ENCODE assay signal across 9 cellular contexts in genomic region chr5:150263801-150264621, GRCh38. TPM values are rescaled to one million over a fixed set of nuclear protein-coding genes. Genes with fewer than 3 reads are reported as not detected.
A peak's percentile ranks its signal among the peaks of the same experiment; 100 is the strongest.
DNase-seq lines count a peak whose midpoint lies in the region; ATAC-seq, FAIRE-seq and TF ChIP-seq lines count a peak whose summit lies in the region.
"Had no signal": no experiment of that assay in that cellular context is flagged by ENCODE, and none has a peak within 500 bp of the region (broad histone marks: within the 10 kb centered on the region; RNA-seq: fewer than 3 reads in every experiment).

No MANE protein-coding gene starts in this region.

- no peak overlapping the region for H3K27ac ChIP-seq in A673 (ENCODE audit: low read depth, low read length, poor library complexity, severe bottlenecking)
- H3K27ac ChIP-seq in astrocyte (ENCODE audit: low read depth, low read length): peak overlapping the region; percentile 9
- H3K27ac ChIP-seq: parathyroid adenoma had no signal

- peak overlapping the region; percentile 75 for H3K4me2 ChIP-seq in astrocyte (ENCODE audit: low read length)

- POLR2A ChIA-PET in A673 (lab: Charles Lee; ENCODE audit: low non-redundant PET) (interaction anchor here (0.6 kb wide), 1 partner anchor 1017 kb away, joined by 3 read pairs; no protein-coding TSS in a partner anchor), Caco-2 (lab: Charles Lee) (no interaction called here)

- peak; percentile 98 for FAIRE-seq in astrocyte (lab: Jason Lieb, UNC)

- BruUV-seq in A673 (replicated peaks; lab: Mats Ljungman, UMichigan): no TSS peak
- no TSS peak for BruUV-seq in Caco-2 (replicated peaks; lab: Mats Ljungman, UMichigan)

- no peaks in the 10 kb centered on the region for H3K79me2 ChIP-seq in astrocyte (ENCODE audit: insufficient read depth, low read length)
- H3K79me2 ChIP-seq: parathyroid adenoma had no signal

- H3K4me1 Mint-ChIP-seq in astrocyte (ENCODE audit: low read depth, unreplicated experiment) (peaks cover 34% of the 10 kb centered on the region), Caco-2 (ENCODE audit: low read depth, unreplicated experiment) (no peaks in the 10 kb centered on the region)

- H3K36me3 Mint-ChIP-seq in astrocyte (ENCODE audit: low read depth, unreplicated experiment) (no peaks in the 10 kb centered on the region), Caco-2 (ENCODE audit: insufficient read depth, unreplicated experiment) (no peaks in the 10 kb centered on the region)

- H3K27me3 Mint-ChIP-seq in astrocyte (ENCODE audit: low read depth, unreplicated experiment) (peaks cover 4% of the 10 kb centered on the region), Caco-2 (ENCODE audit: insufficient read depth, unreplicated experiment) (no peaks in the 10 kb centered on the region)

- no peaks in the 10 kb centered on the region for H3K36me3 ChIP-seq in A673 (ENCODE audit: insufficient read depth, low read length, poor library complexity, severe bottlenecking)
- no peaks in the 10 kb centered on the region for H3K36me3 ChIP-seq in astrocyte (ENCODE audit: insufficient read depth, low read length)
- no peaks in the 10 kb centered on the region for H3K36me3 ChIP-seq in kidney epithelial cell (ENCODE audit: control insufficient read depth, insufficient read depth, low read length)
- H3K36me3 ChIP-seq in Caco-2 (ENCODE audit: control insufficient read depth, insufficient read depth, low read length): no peaks in the 10 kb centered on the region

- H3K27ac Mint-ChIP-seq in astrocyte (ENCODE audit: unreplicated experiment): no peak overlapping the region
- H3K27ac Mint-ChIP-seq in Caco-2 (ENCODE audit: unreplicated experiment): no peak overlapping the region

- H3K4me3 ChIP-seq in A673 (ENCODE audit: low read depth, low read length, poor library complexity, severe bottlenecking) (no peak overlapping the region), astrocyte (ENCODE audit: insufficient read depth, low read depth, low read length) (no peak overlapping the region), kidney epithelial cell (ENCODE audit: low read depth, low read length) (no peak overlapping the region), Caco-2 (ENCODE audit: low read depth, low read length) (no peak overlapping the region)

- ATAC-seq in GM19395 (IDR thresholded peaks at IDR 0.05; ENCODE audit: unreplicated experiment) (no peak), HG03097 (IDR thresholded peaks at IDR 0.05; ENCODE audit: low FRiP score, unreplicated experiment) (no peak), GM18520 (IDR thresholded peaks at IDR 0.05; ENCODE audit: unreplicated experiment) (no peak)

- peak overlapping the region; percentile 17 for H3K9ac ChIP-seq in astrocyte (ENCODE audit: low read length)
- H3K9ac ChIP-seq: parathyroid adenoma had no signal

- TF ChIP-seq CTCF in A673 (conservative IDR thresholded peaks at IDR 0.05; ENCODE audit: low read depth, low read length) (no peak), astrocyte (IDR thresholded peaks at IDR 0.05; ENCODE audit: insufficient read depth, low read depth, low read length) (no peak), kidney epithelial cell (IDR thresholded peaks at IDR 0.05; ENCODE audit: insufficient read depth, low read length, poor library complexity, severe bottlenecking) (no peak), Caco-2 (IDR thresholded peaks at IDR 0.05; ENCODE audit: insufficient read depth in 1 of 2, low read depth in 1 of 2, low read length in 1 of 2, severe bottlenecking in 1 of 2, unreplicated experiment in 1 of 2) (no peak)

- CTCF ChIA-PET in A673 (lab: Charles Lee): no interaction called here
- CTCF ChIA-PET in Caco-2 (lab: Charles Lee): no interaction called here

- no peaks in the 10 kb centered on the region for H3K9me3 ChIP-seq in A673 (ENCODE audit: low read depth, low read length, poor library complexity, severe bottlenecking)
- H3K9me3 ChIP-seq in astrocyte (ENCODE audit: insufficient read depth, low read depth, low read length): no peaks in the 10 kb centered on the region
- no peaks in the 10 kb centered on the region for H3K9me3 ChIP-seq in Caco-2

- peak; percentile 32 for DNase-seq in A673 (ENCODE audit: low spot score)
- DNase-seq in HT1080 (ENCODE audit: low read depth): peak; percentile 97
- peak; percentile 89 for DNase-seq in astrocyte (ENCODE audit: low read depth)
- peak; percentile 73 for DNase-seq in kidney epithelial cell (ENCODE audit: low read depth)
- no peak for DNase-seq in Caco-2

- H3K27me3 ChIP-seq in A673 (replicated peaks; ENCODE audit: insufficient read depth, low read depth, low read length, poor library complexity): no peaks in the 10 kb centered on the region
- no peaks in the 10 kb centered on the region for H3K27me3 ChIP-seq in astrocyte (ENCODE audit: insufficient read depth, low read length)
- H3K27me3 ChIP-seq in kidney epithelial cell (ENCODE audit: control insufficient read depth, insufficient read depth, low read length): no peaks in the 10 kb centered on the region
- H3K27me3 ChIP-seq in Caco-2 (replicated peaks; ENCODE audit: control insufficient read depth, insufficient read depth, low read length): no peaks in the 10 kb centered on the region

- no peaks in the 10 kb centered on the region for H3K9me3 Mint-ChIP-seq in astrocyte (ENCODE audit: unreplicated experiment)
- H3K9me3 Mint-ChIP-seq in Caco-2 (ENCODE audit: unreplicated experiment): no peaks in the 10 kb centered on the region

- peaks cover 10% of the 10 kb centered on the region for H3K4me1 ChIP-seq in A673 (ENCODE audit: insufficient read depth, low read length, poor library complexity, severe bottlenecking)
- peaks cover 22% of the 10 kb centered on the region for H3K4me1 ChIP-seq in astrocyte (ENCODE audit: insufficient read depth, low read length)
- no peaks in the 10 kb centered on the region for H3K4me1 ChIP-seq in Caco-2
- H3K4me1 ChIP-seq: parathyroid adenoma had no signal

- no peaks in the 10 kb centered on the region for H4K20me1 ChIP-seq in astrocyte (ENCODE audit: insufficient read depth, low read length)

- H2AFZ ChIP-seq in astrocyte (ENCODE audit: low read depth, low read length): no peak overlapping the region
- H2AFZ ChIP-seq: parathyroid adenoma had no signal

- H3K4me3 Mint-ChIP-seq in astrocyte (ENCODE audit: unreplicated experiment) (no peak overlapping the region), Caco-2 (ENCODE audit: unreplicated experiment) (no peak overlapping the region)

- intact Hi-C loops in A673 (cut with micrococcal nuclease; ENCODE audit: unreplicated experiment) (no loop called here), Caco-2 (cut with micrococcal nuclease; ENCODE audit: unreplicated experiment) (no loop called here)

RNA-seq across cellular contexts. Expression of gene CAMK2A, which starts 25.6 kb away (rescaled TPM):
- not detected in 2 replicates for total RNA-seq in A673 (2021)
- not detected in 2 replicates for total RNA-seq in HT1080 (2014; rRNA removed; shearing (Covaris generic))
- 0.02 TPM in 1 of 2 replicates, not detected in the other for polyA plus RNA-seq in HT1080 (2015; cell fraction: cytosol; rRNA removed)
- polyA plus RNA-seq in HT1080 (2015; cell fraction: nucleus; rRNA removed): 0.15 TPM in 1 of 2 replicates, not detected in the other
- 1.2 and 1.6 TPM in 2 replicates for total RNA-seq in astrocyte
- not detected in 2 replicates for total RNA-seq in kidney epithelial cell
- not detected in 2 replicates for total RNA-seq in Caco-2 (2022)

RNA-seq across cellular contexts. Expression of gene ARSI, which starts 38.7 kb away (rescaled TPM):
- total RNA-seq in A673 (2021): 0.15 and 0.30 TPM in 2 replicates
- 0.20 and 0.82 TPM in 2 replicates for total RNA-seq in HT1080 (2014; rRNA removed; shearing (Covaris generic))
- 1.2 and 1.5 TPM in 2 replicates for polyA plus RNA-seq in HT1080 (2015; cell fraction: cytosol; rRNA removed)
- polyA plus RNA-seq in HT1080 (2015; cell fraction: nucleus; rRNA removed): 1.7 and 5.3 TPM in 2 replicates
- total RNA-seq in astrocyte: 21.4 and 23.0 TPM in 2 replicates
- total RNA-seq in kidney epithelial cell: 2.4 TPM in 2 replicates
- 0.52 and 0.65 TPM in 2 replicates for total RNA-seq in Caco-2 (2022)

Comparison
In these comparisons a context has a peak if more than half of its experiments do, and no peak if none do; other contexts are left out.
1. DNase-seq: peak in A673 (single experiment), HT1080 (single experiment), astrocyte (single experiment) and kidney epithelial cell (single experiment); none in Caco-2 (0 of 2).